In genomic region chr14:100108042-100108825, GRCh38 we compare ENCODE assay signal across 8 cellular contexts. TPM values are rescaled to one million over a fixed set of nuclear protein-coding genes. Genes with fewer than 3 reads are reported as not detected.
DNase-seq lines count a peak whose midpoint lies in the region; ATAC-seq and TF ChIP-seq lines count a peak whose summit lies in the region.

No MANE protein-coding gene starts in this region.

- H3K27me3 ChIP-seq in left lung, result no peaks in the 10 kb centered on the region

- H3K4me3 ChIP-seq in left lung, result no peak overlapping the region

- no peaks in the 10 kb centered on the region for H3K27me3 Mint-ChIP-seq in chondrocyte (ENCODE audit: low read depth)

- H3K27ac ChIP-seq in 22Rv1 (no peak overlapping the region), left lung (peak overlapping the region in 1 of 2 donors; percentile 75)

- H3K36me3 Mint-ChIP-seq in chondrocyte (ENCODE audit: low read depth), result peaks cover 3% of the 10 kb centered on the region

- ATAC-seq in GM18505 (IDR thresholded peaks at IDR 0.05; ENCODE audit: unreplicated experiment), result peak; percentile 65
- peak; percentile 78 for ATAC-seq in HG03135 (IDR thresholded peaks at IDR 0.05; ENCODE audit: unreplicated experiment)
- ATAC-seq in left lung, result peak; percentile 88

- DNase-seq in NCI-H345 (lab: John Stamatoyannopoulos, UW) (peak; percentile 64), chondrocyte (ENCODE audit: low spot score) (peak; percentile 89), left lung (peak; percentile 80 to 94)
- peak; percentile 84 to 93 for DNase-seq in activated CD4-positive, alpha-beta T cell treated with anti-CD3 and anti-CD28 coated beads for 4 hours
- peak; percentile 78 to 83 (median 80) for DNase-seq in stimulated activated CD4-positive, alpha-beta T cell treated with anti-CD3 and anti-CD28 coated beads, TNF-alpha, amount 100 ng/mL, for 4 hours (ENCODE audit: low read depth in 3 of 3)

- no peak overlapping the region for H3K4me3 Mint-ChIP-seq in chondrocyte (ENCODE audit: unreplicated experiment)

- peak overlapping the region; percentile 92 for H3K27ac Mint-ChIP-seq in chondrocyte (ENCODE audit: unreplicated experiment)

- intact Hi-C loops in left lung (cut with DNase I), result no loop called here

- TF ChIP-seq CTCF in 22Rv1 (IDR thresholded peaks at IDR 0.05) (peak; percentile 97), chondrocyte (IDR thresholded peaks at IDR 0.05) (peak; percentile 99), left lung (IDR thresholded peaks at IDR 0.05) (peak; percentile 88 to 92)

- no peaks in the 10 kb centered on the region for H3K9me3 Mint-ChIP-seq in chondrocyte (ENCODE audit: low read depth)

- H3K36me3 ChIP-seq in left lung, result no peaks in the 10 kb centered on the region

- no peaks in the 10 kb centered on the region for H3K9me3 ChIP-seq in left lung

- H3K4me1 ChIP-seq in left lung, result peaks cover 11 to 57% of the 10 kb centered on the region in 2 donors

- peak; percentile 25 for TF ChIP-seq POLR2A in GM18505 (IDR thresholded peaks at IDR 0.05; ENCODE audit: borderline replicate concordance, extremely low read depth, insufficient read depth, insufficient read length)

- peaks cover 81% of the 10 kb centered on the region for H3K4me1 Mint-ChIP-seq in chondrocyte (ENCODE audit: low read depth)

RNA-seq across cellular contexts. Expression of gene EVL, which starts 43.0 kb away (rescaled TPM):
- 98.9 to 112 TPM (median 104 TPM) in 3 replicates for total RNA-seq in chondrocyte
- 10 to 100 TPM; 60.2 to 84.5 TPM for total RNA-seq in left lung

RNA-seq across cellular contexts. Expression of gene DEGS2, which starts 51.2 kb away (rescaled TPM):
- total RNA-seq in chondrocyte (0.17 to 0.36 TPM in 2 of 3 replicates, not detected in the other), left lung (1 to 10 TPM; 2.0 to 7.6 TPM)
